In genomic region chr7:134630237-134630636, GRCh38 we compare ENCODE assay signal across 27 cellular contexts.
"Had no signal": no experiment of that assay in that cellular context is flagged by ENCODE, and none has a peak within 500 bp of the region (broad histone marks: within the 10 kb centered on the region; RNA-seq: fewer than 3 reads in every experiment).

No MANE protein-coding gene starts in this region.

- H3K4me3 Mint-ChIP-seq: activated B cell treated with CpG ODN at 0.5 μM for 24 hours; activated CD4-positive, alpha-beta T cell treated with anti-CD3 and anti-CD28 coated beads, Interleukin-2, amount 10 ng/mL, durations not matched to agents 24 days and 14 days; activated CD8-positive, alpha-beta memory T cell treated with anti-CD3 and anti-CD28 coated beads, Interleukin-2, amount 10 ng/mL, durations not matched to agents 7 days and 5 days; activated naive CD8-positive, alpha-beta T cell treated with anti-CD3 and anti-CD28 coated beads, Interleukin-2, amount 50 U/mL, for 24 hours; activated T-cell treated with anti-CD3 and anti-CD28 coated beads, Interleukin-2, amount 50 U/mL, for 24 hours; activated T-helper 1 cell treated with anti-CD3 and anti-CD28 coated beads, Interleukin-12 subunit alpha, Interleukin-12 subunit beta, Interleukin-2, Interleukin-4 antibody, amounts not matched to agents 30 ng/mL and 10 ng/mL and 1 ng/mL, durations not matched to agents 14 hours and 24 hours and 36 hours; brain; central memory CD8-positive, alpha-beta T cell; IgD-negative memory B cell; T-helper 1 cell treated with Interleukin-12 subunit alpha and Interleukin-12 subunit beta and Interleukin-4 antibody, amounts not matched to agents 30 μg/mL and 1 μg/mL, for 36 hours had no signal

- H3K36me3 ChIP-seq: ascending aorta had no signal

- H3K27ac ChIP-seq: ascending aorta, PC-9 had no signal

- H3K9me3 ChIP-seq: ascending aorta had no signal

- H3K36me3 Mint-ChIP-seq: activated CD8-positive, alpha-beta memory T cell treated with anti-CD3 and anti-CD28 coated beads, Interleukin-2, amount 10 ng/mL, durations not matched to agents 7 days and 5 days; activated naive CD4-positive, alpha-beta T cell treated with anti-CD3 and anti-CD28 coated beads, Interleukin-2, amount 50 U/mL, for 72 hours; brain; IgD-negative memory B cell had no signal

- H3K4me1 ChIP-seq: ascending aorta had no signal

- H3K4me1 Mint-ChIP-seq: activated B cell treated with CpG ODN at 0.5 μM for 24 hours; brain; central memory CD8-positive, alpha-beta T cell; IgD-negative memory B cell had no signal

- H3K4me2 ChIP-seq: PC-9 had no signal

- H3K27ac Mint-ChIP-seq: activated B cell treated with CpG ODN at 0.5 μM for 24 hours; activated CD4-positive, alpha-beta T cell treated with anti-CD3 and anti-CD28 coated beads, Interleukin-2, amount 10 ng/mL, durations not matched to agents 24 days and 14 days; activated CD8-positive, alpha-beta memory T cell treated with anti-CD3 and anti-CD28 coated beads, Interleukin-2, amount 10 ng/mL, durations not matched to agents 7 days and 5 days; activated naive CD8-positive, alpha-beta T cell treated with anti-CD3 and anti-CD28 coated beads, Interleukin-2, amount 50 U/mL, for 24 hours; activated T-cell treated with anti-CD3 and anti-CD28 coated beads, Interleukin-2, amount 50 U/mL, for 24 hours; activated T-helper 1 cell treated with anti-CD3 and anti-CD28 coated beads, Interleukin-12 subunit alpha, Interleukin-12 subunit beta, Interleukin-2, Interleukin-4 antibody, amounts not matched to agents 30 ng/mL and 10 ng/mL and 1 ng/mL, durations not matched to agents 14 hours and 24 hours and 36 hours; brain; IgD-negative memory B cell; T-helper 1 cell treated with Interleukin-12 subunit alpha and Interleukin-12 subunit beta and Interleukin-4 antibody, amounts not matched to agents 30 μg/mL and 1 μg/mL, for 36 hours had no signal

- ATAC-seq: activated CD8-positive, alpha-beta memory T cell treated with anti-CD3 and anti-CD28 coated beads, Interleukin-2, amount 10 ng/mL, durations not matched to agents 7 days and 5 days; activated naive CD8-positive, alpha-beta T cell treated with anti-CD3 and anti-CD28 coated beads, Interleukin-2, amount 50 U/mL, for 24 hours had no signal

- DNase-seq: activated B cell treated with CpG ODN at 0.5 μM for 24 hours; activated CD4-positive, alpha-beta T cell treated with anti-CD3 and anti-CD28 coated beads for 1 hour; activated CD4-positive, alpha-beta T cell treated with anti-CD3 and anti-CD28 coated beads, Interleukin-2, amount 50 U/mL, for 48 hours; activated CD8-positive, alpha-beta memory T cell treated with anti-CD3 and anti-CD28 coated beads, Interleukin-2, amount 10 ng/mL, durations not matched to agents 7 days and 5 days; activated effector memory CD4-positive, alpha-beta T cell treated with Interleukin-2 at 50 U/mL for 16 hours; activated naive CD4-positive, alpha-beta T cell treated with Interleukin-2 at 50 U/mL for 16 hours; activated naive CD8-positive, alpha-beta T cell treated with anti-CD3 and anti-CD28 coated beads, Interleukin-2, amount 50 U/mL, for 24 hours; activated T-cell treated with anti-CD3 and anti-CD28 coated beads, Interleukin-2, amount 50 U/mL, for 24 hours; amniotic stem cell; KG1; NCI-H1105 treated with DMSO at 0.1 percent for 48 hours; NCI-H1436 treated with DMSO at 0.1 percent for 48 hours; NCI-H1930; NCI-H2171; NCI-H2227 treated with DMSO at 0.1 percent for 48 hours; NCI-H526 treated with DMSO at 0.1 percent for 48 hours; NCI-H82; PC-9; SHP77 treated with DMSO at 0.1 percent for 48 hours had no signal

- H3K9me3 Mint-ChIP-seq: activated B cell treated with CpG ODN at 0.5 μM for 24 hours; activated CD4-positive, alpha-beta T cell treated with anti-CD3 and anti-CD28 coated beads, Interleukin-2, amount 10 ng/mL, durations not matched to agents 24 days and 14 days; activated naive CD4-positive, alpha-beta T cell treated with anti-CD3 and anti-CD28 coated beads, Interleukin-2, amount 50 U/mL, for 72 hours; activated naive CD8-positive, alpha-beta T cell treated with anti-CD3 and anti-CD28 coated beads, Interleukin-2, amount 50 U/mL, for 24 hours; activated T-cell treated with anti-CD3 and anti-CD28 coated beads, Interleukin-2, amount 50 U/mL, for 24 hours; activated T-helper 1 cell treated with anti-CD3 and anti-CD28 coated beads, Interleukin-12 subunit alpha, Interleukin-12 subunit beta, Interleukin-2, Interleukin-4 antibody, amounts not matched to agents 30 ng/mL and 10 ng/mL and 1 ng/mL, durations not matched to agents 14 hours and 24 hours and 36 hours; brain; central memory CD8-positive, alpha-beta T cell; IgD-negative memory B cell; T-helper 1 cell treated with Interleukin-12 subunit alpha and Interleukin-12 subunit beta and Interleukin-4 antibody, amounts not matched to agents 30 μg/mL and 1 μg/mL, for 36 hours had no signal

- H2AFZ ChIP-seq: PC-9 had no signal

- H3K4me3 ChIP-seq: ascending aorta, PC-9 had no signal

- H3K27me3 ChIP-seq: ascending aorta had no signal
